In genomic region chr7:66013938-66014337, GRCh38 we compare ENCODE assay signal across 8 cellular contexts. TPM values are rescaled to one million over a fixed set of nuclear protein-coding genes. Genes with fewer than 3 reads are reported as not detected.
DNase-seq lines count a peak whose midpoint lies in the region; ATAC-seq and TF ChIP-seq lines count a peak whose summit lies in the region.

No MANE protein-coding gene starts in this region.

- H2AFZ ChIP-seq in OCI-LY7 (ENCODE audit: low read length), result no peak overlapping the region
- no peak overlapping the region for H2AFZ ChIP-seq in fibroblast of lung (ENCODE audit: low read length)

- H3K4me2 ChIP-seq in OCI-LY7 (ENCODE audit: low read length), result no peak overlapping the region
- no peak overlapping the region for H3K4me2 ChIP-seq in fibroblast of lung (ENCODE audit: extremely low read depth, insufficient read depth, low read length)

- H3K9me2 ChIP-seq in OCI-LY7 (ENCODE audit: insufficient read depth, low read length), result no peaks in the 10 kb centered on the region

- H3K79me2 ChIP-seq in OCI-LY7 (ENCODE audit: insufficient read depth, low read depth, low read length) (no peaks in the 10 kb centered on the region), fibroblast of lung (ENCODE audit: control insufficient read depth, insufficient read depth, low read length) (no peaks in the 10 kb centered on the region)

- DNase-seq in OCI-LY7 (ENCODE audit: low spot score) (peak; percentile 27), fibroblast of lung (ENCODE audit: low read depth in 2 of 2) (peak; percentile 50 to 68), pons (ENCODE audit: low spot score) (peak; percentile 48), activated gamma-delta T cell (lab: John Stamatoyannopoulos, UW) (no peak)

- no peaks in the 10 kb centered on the region for H3K27me3 ChIP-seq in fibroblast of lung (ENCODE audit: control insufficient read depth, insufficient read depth, low read length)

- intact Hi-C loops in OCI-LY7 (cut with micrococcal nuclease; ENCODE audit: unreplicated experiment), result no loop called here

- no TSS peak for BruUV-seq in OCI-LY7 (replicated peaks; lab: Mats Ljungman, UMichigan)

- H3K4me3 ChIP-seq in OCI-LY7 (ENCODE audit: low read depth, low read length, poor library complexity, severe bottlenecking) (no peak overlapping the region), fibroblast of lung (replicated peaks in 1 of 4; ENCODE audit: control extremely low read depth in 1 of 4, insufficient read depth in 1 of 4, low read depth in 3 of 4, low read length in 4 of 4) (no peak overlapping the region)

- CTCF ChIA-PET in OCI-LY7 (lab: Charles Lee; ENCODE audit: unreplicated experiment), result no interaction called here

- H3K4me1 ChIP-seq in OCI-LY7 (ENCODE audit: insufficient read depth, low read length, poor library complexity, severe bottlenecking), result no peaks in the 10 kb centered on the region
- H3K4me1 ChIP-seq in fibroblast of lung (ENCODE audit: control insufficient read depth, extremely low read depth, insufficient read depth, low read length), result no peaks in the 10 kb centered on the region

- no peak overlapping the region for H3K9ac ChIP-seq in fibroblast of lung (ENCODE audit: insufficient read depth, low read length)

- H3K9me3 ChIP-seq in OCI-LY7 (ENCODE audit: low read length) (no peaks in the 10 kb centered on the region), fibroblast of lung (ENCODE audit: control insufficient read depth, insufficient read depth, low read depth, low read length) (no peaks in the 10 kb centered on the region)

- H4K20me1 ChIP-seq in OCI-LY7 (ENCODE audit: insufficient read depth, low read length) (no peaks in the 10 kb centered on the region), fibroblast of lung (ENCODE audit: control insufficient read depth, extremely low read depth, insufficient read depth, low read length) (no peaks in the 10 kb centered on the region)

- ATAC-seq in GM19324 (IDR thresholded peaks at IDR 0.05; ENCODE audit: low FRiP score, unreplicated experiment), result no peak
- ATAC-seq in HG03521 (IDR thresholded peaks at IDR 0.05; ENCODE audit: unreplicated experiment), result no peak
- ATAC-seq in HG02885 (IDR thresholded peaks at IDR 0.05; ENCODE audit: poor library complexity, unreplicated experiment), result no peak

- H3K27ac ChIP-seq in OCI-LY7 (ENCODE audit: low read depth, low read length, poor library complexity, severe bottlenecking), result no peak overlapping the region
- H3K27ac ChIP-seq in fibroblast of lung (ENCODE audit: insufficient read depth, low read length), result no peak overlapping the region

- POLR2A ChIA-PET in OCI-LY7 (lab: Charles Lee), result interaction anchor here (0.6 kb wide), 1 partner anchor 215 kb away, joined by 5 read pairs; no protein-coding TSS in a partner anchor

- no peaks in the 10 kb centered on the region for H3K36me3 ChIP-seq in OCI-LY7 (ENCODE audit: insufficient read depth, low read length)
- H3K36me3 ChIP-seq in fibroblast of lung (ENCODE audit: control insufficient read depth, insufficient read depth, low read length), result no peaks in the 10 kb centered on the region

- TF ChIP-seq CTCF in GM12873 (IDR thresholded peaks at IDR 0.05; ENCODE audit: insufficient read depth, low read depth, low read length, missing control alignments) (peak; percentile 48), OCI-LY7 (conservative IDR thresholded peaks at IDR 0.05; ENCODE audit: low read length) (peak; percentile 47), fibroblast of lung (conservative IDR thresholded peaks at IDR 0.05 in 1 of 2, IDR thresholded peaks at IDR 0.05 in 1 of 2; ENCODE audit: low read depth in 1 of 2, low read length in 2 of 2) (peak; percentile 68 to 77)

RNA-seq across cellular contexts. Expression of gene GUSB, which starts 31.9 kb away (rescaled TPM):
- 44.7 and 49.5 TPM in 2 replicates for total RNA-seq in OCI-LY7 (2014; rRNA removed; shearing (Covaris generic))
- 50.9 and 61.6 TPM in 2 replicates for total RNA-seq in OCI-LY7 (2022)
- 20.5 and 21.8 TPM in 2 replicates for total RNA-seq in fibroblast of lung
- polyA plus RNA-seq in fibroblast of lung, result 42.6 and 54.4 TPM in 2 replicates
- 36.3 and 40.1 TPM in 2 replicates for polyA plus RNA-seq in fibroblast of lung (2012)
- polyA minus RNA-seq in fibroblast of lung (ENCODE audit: low replicate concordance), result 65.5 and 118 TPM in 2 replicates
